Comparison of ENCODE assay signal across 16 cellular contexts in the genomic region with DNA sequence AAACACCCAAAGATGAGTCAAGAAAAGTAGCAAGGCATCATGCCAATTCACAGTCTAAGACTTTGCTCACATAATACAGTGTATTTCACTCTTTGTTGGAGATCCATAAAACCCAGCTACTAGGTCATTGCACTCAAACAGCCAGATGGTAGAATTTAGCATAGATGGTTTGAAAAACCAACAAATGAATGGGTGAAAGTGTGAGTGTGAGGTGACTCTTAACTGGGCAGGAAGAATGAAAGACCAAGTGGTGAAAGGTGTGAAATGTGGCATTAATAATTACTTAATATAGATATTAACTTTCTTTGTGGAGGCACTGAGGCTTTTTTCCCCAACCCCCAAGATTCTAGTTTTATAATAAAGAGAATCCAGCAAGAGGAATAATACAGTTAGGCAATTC.
DNase-seq lines count a peak whose midpoint lies in the region; ATAC-seq and TF ChIP-seq lines count a peak whose summit lies in the region.
"Had no signal": no experiment of that assay in that cellular context is flagged by ENCODE, and none has a peak within 500 bp of the region (broad histone marks: within the 10 kb centered on the region; RNA-seq: fewer than 3 reads in every experiment).

No MANE protein-coding gene starts in this region.

- H3K4ac ChIP-seq in mesendoderm (ENCODE audit: low read depth, low read length): no peak overlapping the region

- H3K27me3 ChIP-seq in SJCRH30: no peaks in the 10 kb centered on the region; the same call in 1 of the 2 replicates
- no peaks in the 10 kb centered on the region for H3K27me3 ChIP-seq in ovary
- H3K27me3 ChIP-seq in mesendoderm (ENCODE audit: insufficient read depth, low read length, poor library complexity): no peaks in the 10 kb centered on the region

- TF ChIP-seq POLR2A in ovary (IDR thresholded peaks at IDR 0.05): no peak

- intact Hi-C loops in ovary (cut with DNase I): no loop called here

- H3K4me3 ChIP-seq in SJCRH30: no peak overlapping the region
- no peak overlapping the region for H3K4me3 ChIP-seq in ovary
- no peak overlapping the region for H3K4me3 ChIP-seq in mesendoderm (ENCODE audit: low read length)
- H3K4me3 ChIP-seq: SK-N-MC had no signal

- DNase-seq in SJCRH30 (peak in 1 of 2 experiments; percentile 7), middle frontal gyrus (ENCODE audit: extremely low spot score, low spot score) (no peak), ovary (no peak), mesendoderm (no peak)
- DNase-seq: DMS 273 treated with DMSO at 0.1 percent for 48 hours, HCEC 1CT, NCI-H2029, NCI-H510A, NCI-H774, T-cell, T-helper 9 cell had no signal

- no peaks in the 10 kb centered on the region for H3K36me3 ChIP-seq in SJCRH30
- no peaks in the 10 kb centered on the region for H3K36me3 ChIP-seq in ovary
- H3K36me3 ChIP-seq in mesendoderm (ENCODE audit: control insufficient read depth, insufficient read depth, low read length): no peaks in the 10 kb centered on the region

- no peak overlapping the region for H3K23ac ChIP-seq in mesendoderm (ENCODE audit: low read length)

- H3K4me2 ChIP-seq in mesendoderm (ENCODE audit: low read length): no peak overlapping the region

- H4K8ac ChIP-seq in mesendoderm (ENCODE audit: low read depth, low read length): no peak overlapping the region

- H2BK5ac ChIP-seq in mesendoderm (ENCODE audit: low read length): no peak overlapping the region

- ATAC-seq in GM18520 (IDR thresholded peaks at IDR 0.05; ENCODE audit: unreplicated experiment) (peak; percentile 54), GM19324 (IDR thresholded peaks at IDR 0.05; ENCODE audit: low FRiP score, unreplicated experiment) (peak; percentile 32), HG02798 (IDR thresholded peaks at IDR 0.05; ENCODE audit: poor library complexity, unreplicated experiment) (peak; percentile 40)
- ATAC-seq: Panc1, T-cell had no signal

- H2AK5ac ChIP-seq in mesendoderm (ENCODE audit: low read length): no peak overlapping the region

- H2BK15ac ChIP-seq in mesendoderm (replicated peaks; ENCODE audit: low read depth): no peak overlapping the region

- no peak overlapping the region for H3K9ac ChIP-seq in mesendoderm (ENCODE audit: low read length)

- no peaks in the 10 kb centered on the region for H3K79me2 ChIP-seq in mesendoderm (ENCODE audit: control insufficient read depth, insufficient read depth, low read length)

- H3K27ac ChIP-seq in SJCRH30 (peak overlapping the region; percentile 75), ovary (no peak overlapping the region), mesendoderm (ENCODE audit: low read depth, low read length) (no peak overlapping the region)
- H3K27ac ChIP-seq: SK-N-MC had no signal

- no peak for TF ChIP-seq CTCF in ovary (IDR thresholded peaks at IDR 0.05)

- no peak for TF ChIP-seq EP300 in ovary (IDR thresholded peaks at IDR 0.05)

- H3K18ac ChIP-seq in mesendoderm (ENCODE audit: low read length): no peak overlapping the region

- H4K5ac ChIP-seq in mesendoderm (ENCODE audit: low read length): no peak overlapping the region

- H3K9me3 ChIP-seq in SJCRH30 (replicated peaks) (no peaks in the 10 kb centered on the region), ovary (no peaks in the 10 kb centered on the region)

- H3K4me1 ChIP-seq in SJCRH30: peaks cover 22% of the 10 kb centered on the region
- no peaks in the 10 kb centered on the region for H3K4me1 ChIP-seq in ovary (ENCODE audit: insufficient read depth)
- H3K4me1 ChIP-seq in mesendoderm (ENCODE audit: control insufficient read depth, low read depth, low read length): no peaks in the 10 kb centered on the region

- no peak overlapping the region for H2BK120ac ChIP-seq in mesendoderm (ENCODE audit: low read depth, low read length)

- H3K79me1 ChIP-seq in mesendoderm (ENCODE audit: low read length): no peaks in the 10 kb centered on the region

- no peak overlapping the region for H3K56ac ChIP-seq in mesendoderm (ENCODE audit: low read length)
